ENCODE assay signal across 11 cellular contexts in genomic region chr6:12291785-12292604, GRCh38. TPM values are rescaled to one million over a fixed set of nuclear protein-coding genes. Genes with fewer than 3 reads are reported as not detected.
DNase-seq lines count a peak whose midpoint lies in the region; ATAC-seq, FAIRE-seq and TF ChIP-seq lines count a peak whose summit lies in the region.
"Had no signal": no experiment of that assay in that cellular context is flagged by ENCODE, and none has a peak within 500 bp of the region (broad histone marks: within the 10 kb centered on the region; RNA-seq: fewer than 3 reads in every experiment).

No MANE protein-coding gene starts in this region.

- intact Hi-C loops in GM12878 (cut with micrococcal nuclease; ENCODE audit: unreplicated experiment) (loop anchor here (1.0 to 5.0 kb wide), 9 partner anchors 43 to 600 kb away; partner anchors contain the start of gene HIVEP1), upper lobe of right lung (cut with DNase I) (no loop called here)

- H3K27ac ChIP-seq in GM12878 (ENCODE audit: control insufficient read depth, insufficient read depth) (peak overlapping the region; percentile 20; the same call in 1 of the 2 replicates), upper lobe of right lung (peak overlapping the region; percentile 77)
- H3K27ac ChIP-seq: BLaER1, HL-60 had no signal

- H2AFZ ChIP-seq in GM12878 (ENCODE audit: control insufficient read depth, low read depth, low read length): peak overlapping the region; percentile 61; the same call in 1 of the 2 replicates

- ATAC-seq in GM12878: peak; percentile 56
- ATAC-seq in upper lobe of right lung: peak; percentile 31
- ATAC-seq: sciatic nerve had no signal

- peaks cover 13% of the 10 kb centered on the region for H3K79me2 ChIP-seq in GM12878 (ENCODE audit: control insufficient read depth, insufficient read depth, low read length)

- 79% methylated on average over 15 of the region's 15 CpGs for WGBS in GM12878 (ENCODE audit: insufficient coverage, insufficient replicate concordance, low lambda C conversion rate, missing lambda C conversion rate)

- H3K9me3 ChIP-seq in GM12878 (replicated peaks; ENCODE audit: control insufficient read depth, insufficient read depth, low read length): no peaks in the 10 kb centered on the region
- H3K9me3 ChIP-seq in upper lobe of right lung: no peaks in the 10 kb centered on the region
- no peaks in the 10 kb centered on the region for H3K9me3 ChIP-seq in HAP-1
- H3K9me3 ChIP-seq: BLaER1 had no signal

- peak; percentile 48 for DNase-seq in NCI-H82 (lab: John Stamatoyannopoulos, UW)
- DNase-seq in NCI-H82 treated with DMSO at 0.1 percent for 48 hours (lab: John Stamatoyannopoulos, UW; ENCODE audit: unreplicated experiment): no peak
- no peak for DNase-seq in GM12878 (ENCODE audit: low read depth, low spot score)
- DNase-seq in kidney tubule cell (ENCODE audit: low spot score): peak; percentile 77
- no peak for DNase-seq in upper lobe of right lung
- DNase-seq in HAP-1 (ENCODE audit: low spot score in 2 of 2): no peak
- DNase-seq in SKM-1 (lab: John Stamatoyannopoulos, UW; ENCODE audit: unreplicated experiment): no peak
- no peak for DNase-seq in NCI-H446 treated with DMSO at 0.1 percent for 48 hours (lab: John Stamatoyannopoulos, UW)

- TF ChIP-seq POLR2A in GM12878 (IDR thresholded peaks at IDR 0.05; ENCODE audit: low read depth, low read length): no peak

- H3K4me1 ChIP-seq in GM12878 (ENCODE audit: control insufficient read depth, insufficient read depth, low read length): peaks cover 8% of the 10 kb centered on the region
- H3K4me1 ChIP-seq in upper lobe of right lung: no peaks in the 10 kb centered on the region
- no peaks in the 10 kb centered on the region for H3K4me1 ChIP-seq in HAP-1

- peak; percentile 13 to 58 (median 34); a peak in 4 of 6 replicates for TF ChIP-seq CTCF in GM12878 (IDR thresholded peaks at IDR 0.05 in 2 of 3, conservative IDR thresholded peaks at IDR 0.05 in 1 of 3; ENCODE audit: control insufficient read depth in 2 of 3, extremely low read depth in 1 of 3, insufficient read depth in 1 of 3, low read depth in 3 of 3, low read length in 3 of 3)
- peak; percentile 26 for TF ChIP-seq CTCF in upper lobe of right lung (IDR thresholded peaks at IDR 0.05)

- H3K4me3 ChIP-seq in GM12878 (peak overlapping the region; percentile 88), upper lobe of right lung (peak overlapping the region; percentile 53), HAP-1 (no peak overlapping the region)
- H3K4me3 ChIP-seq: BLaER1 had no signal

- H3K27me3 ChIP-seq in GM12878 (replicated peaks in 1 of 2; ENCODE audit: control insufficient read depth in 2 of 2, insufficient read depth in 2 of 2, low read length in 1 of 2) (no peaks in the 10 kb centered on the region), upper lobe of right lung (no peaks in the 10 kb centered on the region), HAP-1 (ENCODE audit: low read depth) (peaks cover 36% of the 10 kb centered on the region)

- BruUV-seq in GM12878 (replicated peaks; lab: Mats Ljungman, UMichigan): no TSS peak

- FAIRE-seq in GM12878 (lab: Jason Lieb, UNC): no peak

- in situ Hi-C loops in GM12878 (cut with MboI): loop anchor here (5.0 kb wide), 1 partner anchor 640 kb away; no protein-coding TSS in a partner anchor
- in situ Hi-C loops in HAP-1 (cut with MboI; ENCODE audit: low sequenced_read_pairs): no loop called here

- SMC1A ChIA-PET in GM12878 (lab: Charles Lee; ENCODE audit: uncharacterized antibody, unreplicated experiment): interaction anchor here (0.7 to 7.4 kb wide), 42 partner anchors 12 to 709 kb away, joined by 3 to 382 read pairs (median 5); no protein-coding TSS in a partner anchor

- peak; percentile 89 for TF ChIP-seq RAD21 in GM12878 (IDR thresholded peaks at IDR 0.05; ENCODE audit: insufficient read depth, low read depth, low read length)

- CTCF ChIA-PET in GM12878 (lab: Yijun Ruan, JAX): interaction anchor here (0.6 to 8.6 kb wide), 27 partner anchors 10 to 709 kb away, joined by 3 to 403 read pairs (median 6); no protein-coding TSS in a partner anchor

- RAD21 ChIA-PET in GM12878 (lab: Charles Lee; ENCODE audit: unreplicated experiment): interaction anchor here (0.5 to 10.0 kb wide), 37 partner anchors 14 to 703 kb away, joined by 3 to 384 read pairs (median 5); no protein-coding TSS in a partner anchor

- TF ChIP-seq EP300 in GM12878 (IDR thresholded peaks at IDR 0.05; ENCODE audit: borderline replicate concordance in 1 of 2, control insufficient read depth in 1 of 2, low read depth in 2 of 2, low read length in 2 of 2): 0 out of 4 replicates have a peak, but pooled peaks of 1 of the 2 experiments have one; percentile 19

- POLR2A ChIA-PET in GM12878 (lab: Charles Lee): interaction anchor here (0.7 to 4.3 kb wide), 13 partner anchors 40 to 673 kb away, joined by 3 to 27 read pairs (median 4); no protein-coding TSS in a partner anchor

- no peaks in the 10 kb centered on the region for H3K36me3 ChIP-seq in GM12878 (ENCODE audit: control insufficient read depth in 2 of 2, insufficient read depth in 2 of 2, low read length in 1 of 2)
- H3K36me3 ChIP-seq in upper lobe of right lung: no peaks in the 10 kb centered on the region
- H3K36me3 ChIP-seq in HAP-1 (replicated peaks): no peaks in the 10 kb centered on the region
- H3K36me3 ChIP-seq: BLaER1 had no signal

- H3K9ac ChIP-seq in GM12878 (ENCODE audit: control insufficient read depth, insufficient read depth, low read length): peak overlapping the region; percentile 40
- H3K9ac ChIP-seq: BLaER1 had no signal

- H3K4me2 ChIP-seq in GM12878 (ENCODE audit: control insufficient read depth, insufficient read depth): peak overlapping the region; percentile 98
- H3K4me2 ChIP-seq: BLaER1 had no signal

- no peaks in the 10 kb centered on the region for H4K20me1 ChIP-seq in GM12878 (ENCODE audit: control insufficient read depth, insufficient read depth)
- H4K20me1 ChIP-seq: BLaER1 had no signal

TF ChIP-seq in GM12878, 131 proteins besides CTCF, POLR2A, EP300 and RAD21:
- TF ChIP-seq, protein P1, sequence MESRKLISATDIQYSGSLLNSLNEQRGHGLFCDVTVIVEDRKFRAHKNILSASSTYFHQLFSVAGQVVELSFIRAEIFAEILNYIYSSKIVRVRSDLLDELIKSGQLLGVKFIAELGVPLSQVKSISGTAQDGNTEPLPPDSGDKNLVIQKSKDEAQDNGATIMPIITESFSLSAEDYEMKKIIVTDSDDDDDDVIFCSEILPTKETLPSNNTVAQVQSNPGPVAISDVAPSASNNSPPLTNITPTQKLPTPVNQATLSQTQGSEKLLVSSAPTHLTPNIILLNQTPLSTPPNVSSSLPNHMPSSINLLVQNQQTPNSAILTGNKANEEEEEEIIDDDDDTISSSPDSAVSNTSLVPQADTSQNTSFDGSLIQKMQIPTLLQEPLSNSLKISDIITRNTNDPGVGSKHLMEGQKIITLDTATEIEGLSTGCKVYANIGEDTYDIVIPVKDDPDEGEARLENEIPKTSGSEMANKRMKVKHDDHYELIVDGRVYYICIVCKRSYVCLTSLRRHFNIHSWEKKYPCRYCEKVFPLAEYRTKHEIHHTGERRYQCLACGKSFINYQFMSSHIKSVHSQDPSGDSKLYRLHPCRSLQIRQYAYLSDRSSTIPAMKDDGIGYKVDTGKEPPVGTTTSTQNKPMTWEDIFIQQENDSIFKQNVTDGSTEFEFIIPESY (IDR thresholded peaks at IDR 0.05): 0 out of 2 replicates have a peak, but pooled peaks have one; percentile 34
- TF ChIP-seq BHLHE40 (IDR thresholded peaks at IDR 0.05; ENCODE audit: borderline replicate concordance in 1 of 2, low read depth in 2 of 2, low read length in 1 of 2) (peak; percentile 34 to 46; a peak in 2 of 4 replicates), EED (IDR thresholded peaks at IDR 0.05; ENCODE audit: low read depth) (no peak), SMC3 (IDR thresholded peaks at IDR 0.05; ENCODE audit: borderline replicate concordance, low read length) (peak; percentile 73; the same call in 1 of the 2 replicates), SPI1 (IDR thresholded peaks at IDR 0.05; ENCODE audit: borderline replicate concordance, insufficient read depth, low read depth, low read length) (peak; percentile 86), ZNF274 (IDR thresholded peaks at IDR 0.05; ENCODE audit: insufficient read depth, insufficient read length) (no peak), ATF3 (IDR thresholded peaks at IDR 0.05; ENCODE audit: borderline replicate concordance, extremely low read depth, low read depth, low read length) (no peak), RB1 (IDR thresholded peaks at IDR 0.05; ENCODE audit: borderline replicate concordance) (0 out of 2 replicates have a peak, but pooled peaks have one; percentile 45), MXI1 (IDR thresholded peaks at IDR 0.05; ENCODE audit: low read depth, low read length) (0 out of 2 replicates have a peak, but pooled peaks have one; percentile 19)

RNA-seq across cellular contexts. Expression of gene EDN1, which starts 1.8 kb away (rescaled TPM):
- total RNA-seq in GM12878 (2013; cell fraction: nucleolus; rRNA removed): 2.9 and 3.6 TPM in 2 replicates
- total RNA-seq in GM12878 (2014; rRNA removed): 2.3 and 3.7 TPM in 2 replicates
- total RNA-seq in GM12878 (2014; rRNA removed; fragmentation: Illumina TruSeq; extraction: Trizol): 4.1 and 4.2 TPM in 2 replicates
- total RNA-seq in GM12878 (2021): 3.0 and 3.5 TPM in 2 replicates
- polyA plus RNA-seq in GM12878 (2011; ENCODE audit: low read depth): 0.96 TPM
- polyA plus RNA-seq in GM12878 (2011; rRNA removed): 6.6 and 9.6 TPM in 2 replicates
- 4.1 and 5.9 TPM in 2 replicates for polyA plus RNA-seq in GM12878 (2011; cell fraction: cytosol; rRNA removed)
- polyA plus RNA-seq in GM12878 (2011; cell fraction: nucleus; rRNA removed): 9.2 and 10.0 TPM in 2 replicates
- 1.3 and 1.5 TPM in 2 replicates for polyA plus RNA-seq in GM12878 (2012)
- polyA plus RNA-seq in GM12878 (2014; fragmentation: Illumina TruSeq; extraction: Trizol): 4.9 and 5.3 TPM in 2 replicates
- 1 to 10 TPM; 2.0 to 2.5 TPM for polyA plus RNA-seq in GM12878 (2014; fragmentation: Nextera tagmentation; extraction: Ambion mirVana)
- polyA plus RNA-seq in GM12878 (2014; rRNA removed): 2.5 and 2.6 TPM in 2 replicates
- 1 to 10 TPM; 2.9 to 3.4 TPM for polyA plus RNA-seq in GM12878 (2016; fragmentation: Nextera tagmentation; extraction: Ambion mirVana)
- 4.6 and 6.6 TPM in 2 replicates for polyA minus RNA-seq in GM12878 (2011; rRNA and poly(A)+ RNA removed)
- 2.3 and 4.1 TPM in 2 replicates for polyA minus RNA-seq in GM12878 (2011; cell fraction: cytosol; rRNA and poly(A)+ RNA removed)
- 3.9 and 5.5 TPM in 2 replicates for polyA minus RNA-seq in GM12878 (2011; cell fraction: nucleus; rRNA and poly(A)+ RNA removed)
- total RNA-seq in upper lobe of right lung: 18.8 TPM

Comparison
In these comparisons a context has a peak if more than half of its experiments do, and no peak if none do; other contexts are left out.
1. DNase-seq: peak in NCI-H82 (single experiment) and kidney tubule cell (single experiment); none in NCI-H82 treated with DMSO at 0.1 percent for 48 hours (single experiment), GM12878 (single experiment), upper lobe of right lung (single experiment), HAP-1 (0 of 2), SKM-1 (single experiment) and NCI-H446 treated with DMSO at 0.1 percent for 48 hours (single experiment).